Comparison of ENCODE assay signal across 8 cellular contexts in genomic region chr2:225282858-225283693, GRCh38.
DNase-seq lines count a peak whose midpoint lies in the region; ATAC-seq and TF ChIP-seq lines count a peak whose summit lies in the region.

No MANE protein-coding gene starts in this region.

- H3K79me2 ChIP-seq in Loucy (ENCODE audit: insufficient read depth, low read length): no peaks in the 10 kb centered on the region

- no peaks in the 10 kb centered on the region for H3K36me3 ChIP-seq in Loucy (ENCODE audit: insufficient read depth, low read length)

- H3K27me3 Mint-ChIP-seq in T-cell: no peaks in the 10 kb centered on the region

- TF ChIP-seq CTCF in GM12874 (IDR thresholded peaks at IDR 0.05; ENCODE audit: insufficient read depth, low read depth, low read length): peak; percentile 81
- TF ChIP-seq CTCF in Loucy (conservative IDR thresholded peaks at IDR 0.05; ENCODE audit: low read length): peak; percentile 84

- no peak overlapping the region for H3K4me3 Mint-ChIP-seq in T-cell

- H3K27me3 ChIP-seq in Loucy (ENCODE audit: insufficient read depth, low read length, poor library complexity, severe bottlenecking): no peaks in the 10 kb centered on the region

- CTCF ChIA-PET in HEK293T (lab: Yijun Ruan, JAX) (interaction anchor here (0.6 kb wide), 1 partner anchor 381 kb away, joined by 4 read pairs; no protein-coding TSS in a partner anchor), T-cell (lab: Charles Lee) (interaction anchor here (0.8 to 1.1 kb wide), 4 partner anchors 27 to 1520 kb away, joined by 3 to 6 read pairs (median 4); no protein-coding TSS in a partner anchor)

- H3K9me2 ChIP-seq in Loucy (replicated peaks; ENCODE audit: low read depth, low read length): no peaks in the 10 kb centered on the region

- H3K27ac Mint-ChIP-seq in T-cell: no peak overlapping the region

- no peaks in the 10 kb centered on the region for H3K36me3 Mint-ChIP-seq in T-cell

- no peak overlapping the region for H3K9ac ChIP-seq in Loucy (ENCODE audit: low read depth, low read length, poor library complexity, severe bottlenecking)

- no peaks in the 10 kb centered on the region for H3K4me1 ChIP-seq in Loucy (ENCODE audit: insufficient read depth, low read length, poor library complexity, severe bottlenecking)

- DNase-seq in AML-193 (lab: John Stamatoyannopoulos, UW) (peak; percentile 20 to 26), HEK293T (ENCODE audit: extremely low spot score) (peak; percentile 40), T-cell (peak in 7 of 34 experiments; percentile 1 to 15 (median 3)), germinal center (ENCODE audit: low spot score) (peak; percentile 17), islet precursor cell (no peak)
- peak; percentile 38 for DNase-seq in stimulated activated CD4-positive, alpha-beta T cell treated with anti-CD3 and anti-CD28 coated beads, Interleukin-4, amount 100 ng/mL, for 24 hours

- no peak overlapping the region for H2AFZ ChIP-seq in Loucy (ENCODE audit: low read length)

- H3K9me3 ChIP-seq in Loucy (ENCODE audit: insufficient read depth, low read depth, low read length): no peaks in the 10 kb centered on the region

- no peaks in the 10 kb centered on the region for H4K20me1 ChIP-seq in Loucy (ENCODE audit: insufficient read depth, low read length, poor library complexity, severe bottlenecking)

- peaks cover 1 to 9% (median 4%) of the 10 kb centered on the region in 3 donors for H3K4me1 Mint-ChIP-seq in T-cell

- ATAC-seq in T-cell (replicated peaks in 1 of 4): peak in 3 of 4 experiments; percentile 31 to 57 (median 44)

- POLR2A ChIA-PET in HEK293T (lab: Yijun Ruan, JAX): no interaction called here
- POLR2A ChIA-PET in T-cell (lab: Charles Lee): no interaction called here

- H3K4me3 ChIP-seq in Loucy (ENCODE audit: low read length, poor library complexity, severe bottlenecking): no peak overlapping the region

- no peak overlapping the region for H3K4me2 ChIP-seq in Loucy (ENCODE audit: low read depth, low read length, poor library complexity, severe bottlenecking)

- no peaks in the 10 kb centered on the region for H3K9me3 Mint-ChIP-seq in T-cell

- no peaks in the 10 kb centered on the region for H3F3A ChIP-seq in Loucy (ENCODE audit: low read depth)

TF ChIP-seq in HEK293T, 16 proteins besides CTCF, POLR2A, EP300 and RAD21:
- no peak for TF ChIP-seq CTBP1 (IDR thresholded peaks at IDR 0.05; ENCODE audit: borderline replicate concordance)
- no peak for TF ChIP-seq FOXK2 (IDR thresholded peaks at IDR 0.05)
- no peak for TF ChIP-seq FOXM1 (IDR thresholded peaks at IDR 0.05; ENCODE audit: borderline replicate concordance)
